Comparison of ENCODE assay signal across 21 cellular contexts in genomic region chr10:20922461-20922860, GRCh38. TPM values are rescaled to one million over a fixed set of nuclear protein-coding genes. Genes with fewer than 3 reads are reported as not detected.
DNase-seq lines count a peak whose midpoint lies in the region; ATAC-seq and TF ChIP-seq lines count a peak whose summit lies in the region.
"Had no signal": no experiment of that assay in that cellular context is flagged by ENCODE, and none has a peak within 500 bp of the region (broad histone marks: within the 10 kb centered on the region; RNA-seq: fewer than 3 reads in every experiment).

No MANE protein-coding gene starts in this region.

- DNase-seq in NCI-H2029 treated with DMSO at 0.1 percent for 48 hours (lab: John Stamatoyannopoulos, UW) = peak; percentile 24
- DNase-seq in NCI-H2029 (lab: John Stamatoyannopoulos, UW) = no peak
- DNase-seq in COLO668 (lab: John Stamatoyannopoulos, UW; ENCODE audit: unreplicated experiment) = peak; percentile 7
- peak; percentile 73 for DNase-seq in NCI-H128 (lab: John Stamatoyannopoulos, UW; ENCODE audit: unreplicated experiment)
- peak; percentile 86 for DNase-seq in cerebellar cortex (ENCODE audit: low spot score)
- DNase-seq in progenitor cell of endocrine pancreas (ENCODE audit: low spot score, unreplicated experiment) = no peak
- DNase-seq in NCI-H2081 treated with DMSO at 0.1 percent for 48 hours (lab: John Stamatoyannopoulos, UW) = no peak
- DNase-seq: CD4-positive, CD25-positive, alpha-beta regulatory T cell; EL; GF-D8; GOT3; HCEC 1CT; KBM-7; MG63; NCI-H146; NCI-H1930; NCI-H526; PC-9; T-helper 2 cell had no signal

- H3K4me1 Mint-ChIP-seq in progenitor cell of endocrine pancreas (ENCODE audit: low read depth) = no peaks in the 10 kb centered on the region
- H3K4me1 Mint-ChIP-seq: CD4-positive, CD25-positive, alpha-beta regulatory T cell had no signal

- no peak overlapping the region for H3K27ac Mint-ChIP-seq in progenitor cell of endocrine pancreas
- H3K27ac Mint-ChIP-seq: CD4-positive, CD25-positive, alpha-beta regulatory T cell had no signal

- H3K9me3 Mint-ChIP-seq in progenitor cell of endocrine pancreas (ENCODE audit: low read depth) = no peaks in the 10 kb centered on the region

- H3K36me3 Mint-ChIP-seq in progenitor cell of endocrine pancreas (ENCODE audit: insufficient read depth) = no peaks in the 10 kb centered on the region
- H3K36me3 Mint-ChIP-seq: CD4-positive, CD25-positive, alpha-beta regulatory T cell had no signal

- no peak for TF ChIP-seq CTCF in progenitor cell of endocrine pancreas (IDR thresholded peaks at IDR 0.05; ENCODE audit: unreplicated experiment)

- H3K27me3 Mint-ChIP-seq in progenitor cell of endocrine pancreas = no peaks in the 10 kb centered on the region
- H3K27me3 Mint-ChIP-seq: CD4-positive, CD25-positive, alpha-beta regulatory T cell had no signal

- no peak for ATAC-seq in esophagus mucosa
- ATAC-seq: Right ventricle myocardium inferior had no signal

- no peak overlapping the region for H3K4me3 Mint-ChIP-seq in progenitor cell of endocrine pancreas (ENCODE audit: low read depth)
- H3K4me3 Mint-ChIP-seq: CD4-positive, CD25-positive, alpha-beta regulatory T cell had no signal

RNA-seq across cellular contexts. Expression of gene NEBL, which starts 25.4 kb away (rescaled TPM):
- 30.1 TPM for total RNA-seq in esophagus mucosa
- total RNA-seq in progenitor cell of endocrine pancreas = 13.2 and 17.2 TPM in 2 replicates

Comparison
In these comparisons a context has a peak if more than half of its experiments do, and no peak if none do; other contexts are left out.
1. DNase-seq: peak in NCI-H2029 treated with DMSO at 0.1 percent for 48 hours (single experiment), COLO668 (single experiment), NCI-H128 (single experiment) and cerebellar cortex (single experiment); none in NCI-H2029 (single experiment), progenitor cell of endocrine pancreas (single experiment) and NCI-H2081 treated with DMSO at 0.1 percent for 48 hours (single experiment).